ENCODE assay signal across 8 cellular contexts in genomic region chr3:150407051-150407817, GRCh38. TPM values are rescaled to one million over a fixed set of nuclear protein-coding genes. Genes with fewer than 3 reads are reported as not detected.
DNase-seq lines count a peak whose midpoint lies in the region; ATAC-seq and TF ChIP-seq lines count a peak whose summit lies in the region.

No MANE protein-coding gene starts in this region.

- CTCF ChIA-PET in MCF 10A (lab: Yijun Ruan, JAX): interaction anchor here (1.1 to 5.9 kb wide), 6 partner anchors 19 to 169 kb away, joined by 4 to 81 read pairs (median 24); no protein-coding TSS in a partner anchor

- POLR2A ChIA-PET in MCF 10A (lab: Yijun Ruan, JAX): interaction anchor here (0.8 to 9.1 kb wide), 29 partner anchors 7 to 441 kb away, joined by 3 to 106 read pairs (median 7); partner anchors contain the start of genes EIF2A, PFN2 and SERP1

- no peak for TF ChIP-seq CTCF in NB4 (IDR thresholded peaks at IDR 0.05; ENCODE audit: low read depth, low read length)
- TF ChIP-seq CTCF in MCF 10A (IDR thresholded peaks at IDR 0.05; ENCODE audit: unreplicated experiment): no peak
- no peak for TF ChIP-seq CTCF in vagina (IDR thresholded peaks at IDR 0.05)

- H3K4me1 Mint-ChIP-seq in MCF 10A (ENCODE audit: insufficient read depth, unreplicated experiment) (peaks cover 8% of the 10 kb centered on the region), memory B cell (peaks cover 16% of the 10 kb centered on the region)

- no peaks in the 10 kb centered on the region for H3K27me3 ChIP-seq in vagina

- no peaks in the 10 kb centered on the region for H3K36me3 ChIP-seq in vagina

- no peaks in the 10 kb centered on the region for H3K9me3 ChIP-seq in vagina

- peak overlapping the region; percentile 74 for H3K4me3 Mint-ChIP-seq in MCF 10A (ENCODE audit: unreplicated experiment)
- H3K4me3 Mint-ChIP-seq in memory B cell: peak overlapping the region; percentile 82

- TSS peak; percentile 78 for BruUV-seq in MCF 10A (replicated peaks; lab: Mats Ljungman, UMichigan)

- H3K27ac ChIP-seq in vagina: peak overlapping the region; percentile 99

- H3K27ac Mint-ChIP-seq in MCF 10A (ENCODE audit: low read depth, unreplicated experiment) (peak overlapping the region; percentile 99), memory B cell (peak overlapping the region; percentile 96)

- H3K9me3 Mint-ChIP-seq in MCF 10A (ENCODE audit: unreplicated experiment): no peaks in the 10 kb centered on the region
- H3K9me3 Mint-ChIP-seq in memory B cell: no peaks in the 10 kb centered on the region

- DNase-seq in ELF-1 (ENCODE audit: low read depth, low spot score): peak; percentile 34
- DNase-seq in NB4 (ENCODE audit: low read depth): no peak
- peak; percentile 60 for DNase-seq in MCF 10A (ENCODE audit: unreplicated experiment)
- DNase-seq in memory B cell (ENCODE audit: low spot score in 2 of 2): peak; percentile 3 to 14
- DNase-seq in vagina (ENCODE audit: extremely low spot score in 2 of 2): no peak
- DNase-seq in NCI-H1105 (lab: John Stamatoyannopoulos, UW): no peak

- intact Hi-C loops in MCF 10A (cut with micrococcal nuclease): loop anchor here (2.0 to 5.0 kb wide), 2 partner anchors 140 to 440 kb away; partner anchors contain the start of genes EIF2A and SERP1
- intact Hi-C loops in vagina (cut with DNase I): loop anchor here (5.0 to 10.0 kb wide), 2 partner anchors 155 to 432 kb away; partner anchors contain the start of gene PFN2

- H3K4me1 ChIP-seq in vagina: peaks cover 18% of the 10 kb centered on the region

- H3K4me3 ChIP-seq in NB4 (ENCODE audit: low read depth, low read length): peak overlapping the region; percentile 69
- peak overlapping the region; percentile 74 to 84 for H3K4me3 ChIP-seq in vagina

- H3K27me3 Mint-ChIP-seq in MCF 10A (ENCODE audit: insufficient read depth, unreplicated experiment) (no peaks in the 10 kb centered on the region), memory B cell (no peaks in the 10 kb centered on the region)

- ATAC-seq in memory B cell (ENCODE audit: low read depth) (no peak), GM21528 (IDR thresholded peaks at IDR 0.05; ENCODE audit: low FRiP score, unreplicated experiment) (no peak), HG02852 (IDR thresholded peaks at IDR 0.05; ENCODE audit: unreplicated experiment) (no peak)

- TF ChIP-seq POLR2A in NB4 (IDR thresholded peaks at IDR 0.05; ENCODE audit: extremely low read depth, insufficient read length) (no peak), vagina (IDR thresholded peaks at IDR 0.05) (no peak)

- H3K36me3 Mint-ChIP-seq in MCF 10A (ENCODE audit: insufficient read depth, unreplicated experiment) (peaks cover 6% of the 10 kb centered on the region), memory B cell (peaks cover 4% of the 10 kb centered on the region)

RNA-seq across cellular contexts. Expression of gene TSC22D2, which starts 0.9 kb away (rescaled TPM):
- 31.2 and 36.2 TPM in 2 replicates for total RNA-seq in MCF 10A (2022)
- total RNA-seq in vagina: 35.6 TPM

Comparison
In these comparisons a context has a peak if more than half of its experiments do, and no peak if none do; other contexts are left out.
1. DNase-seq: peak in ELF-1 (single experiment), MCF 10A (single experiment) and memory B cell (2 of 2); none in NB4 (single experiment), vagina (0 of 2) and NCI-H1105 (single experiment).